ENCODE assay signal across 8 cellular contexts in genomic region chr12:56521209-56521589, GRCh38. TPM values are rescaled to one million over a fixed set of nuclear protein-coding genes. Genes with fewer than 3 reads are reported as not detected.
A peak's percentile ranks its signal among the peaks of the same experiment; 100 is the strongest.
DNase-seq lines count a peak whose midpoint lies in the region; ATAC-seq and TF ChIP-seq lines count a peak whose summit lies in the region.

No MANE protein-coding gene starts in this region.

- peak overlapping the region; percentile 86 for H3K4me3 ChIP-seq in astrocyte of the spinal cord (ENCODE audit: low read depth, low read length)
- peak overlapping the region in 1 of 3 donors; percentile 49 for H3K4me3 ChIP-seq in liver (ENCODE audit: low read depth in 1 of 3, low read length in 3 of 3)
- peak overlapping the region in 2 of 3 donors; percentile 2 to 48 for H3K4me3 ChIP-seq in thyroid gland (replicated peaks in 1 of 3)

- peaks cover 29% of the 10 kb centered on the region for H3K4me1 Mint-ChIP-seq in activated CD4-positive, alpha-beta T cell treated with anti-CD3 and anti-CD28 coated beads, Interleukin-2, amount 10 ng/mL, durations not matched to agents 24 days and 14 days

- TF ChIP-seq CTCF in astrocyte of the spinal cord (IDR thresholded peaks at IDR 0.05; ENCODE audit: low read depth, low read length) (no peak), liver (IDR thresholded peaks at IDR 0.05; ENCODE audit: low read depth, low read length, missing input control) (no peak), thyroid gland (IDR thresholded peaks at IDR 0.05) (no peak)

- ATAC-seq in HG02870 (IDR thresholded peaks at IDR 0.05; ENCODE audit: unreplicated experiment) = no peak

- H3K27me3 ChIP-seq in liver (ENCODE audit: control insufficient read depth in 4 of 4, insufficient read depth in 4 of 4, low read length in 3 of 4) = no peaks in the 10 kb centered on the region
- no peaks in the 10 kb centered on the region for H3K27me3 ChIP-seq in thyroid gland

- intact Hi-C loops in activated CD4-positive, alpha-beta T cell treated with anti-CD3 and anti-CD28 coated beads, Interleukin-2, amount 10 ng/mL, durations not matched to agents 24 days and 14 days (cut with micrococcal nuclease) = loop anchor here (2.0 kb wide), 1 partner anchor 108 kb away; no protein-coding TSS in a partner anchor
- intact Hi-C loops in thyroid gland (cut with DNase I) = no loop called here

- H3K9me3 Mint-ChIP-seq in activated CD4-positive, alpha-beta T cell treated with anti-CD3 and anti-CD28 coated beads, Interleukin-2, amount 10 ng/mL, durations not matched to agents 24 days and 14 days = no peaks in the 10 kb centered on the region

- H3K4me3 Mint-ChIP-seq in activated CD4-positive, alpha-beta T cell treated with anti-CD3 and anti-CD28 coated beads, Interleukin-2, amount 10 ng/mL, durations not matched to agents 24 days and 14 days = peak overlapping the region; percentile 93

- H3K27ac ChIP-seq in liver (ENCODE audit: low read depth in 1 of 2, low read length in 2 of 2) (peak overlapping the region; percentile 5 to 68), thyroid gland (peak overlapping the region; percentile 86 to 96 (median 93))

- H3K4me1 ChIP-seq in liver (ENCODE audit: control insufficient read depth in 4 of 4, insufficient read depth in 4 of 4, low read length in 3 of 4) = peaks cover 0 to 3% (median 0%) of the 10 kb centered on the region in 4 donors
- H3K4me1 ChIP-seq in thyroid gland = peaks cover 44 to 70% of the 10 kb centered on the region in 2 donors

- peak overlapping the region; percentile 75 for H3K27ac Mint-ChIP-seq in activated CD4-positive, alpha-beta T cell treated with anti-CD3 and anti-CD28 coated beads, Interleukin-2, amount 10 ng/mL, durations not matched to agents 24 days and 14 days

- H3K9me3 ChIP-seq in liver (ENCODE audit: control insufficient read depth in 4 of 4, low read length in 3 of 4) (no peaks in the 10 kb centered on the region), thyroid gland (no peaks in the 10 kb centered on the region)

- 56% methylated on average over 8 of the region's 8 CpGs for WGBS in liver
- WGBS in thyroid gland, 2 donors = 55 to 64% methylated on average over 8 of the region's 8 CpGs

- H3K9ac ChIP-seq in liver (ENCODE audit: low read depth in 1 of 2, low read length in 2 of 2) = peak overlapping the region in 1 of 2 donors; percentile 76

- H3K36me3 ChIP-seq in liver (ENCODE audit: control insufficient read depth in 4 of 4, insufficient read depth in 3 of 4, low read depth in 1 of 4, low read length in 3 of 4) (no peaks in the 10 kb centered on the region), thyroid gland (no peaks in the 10 kb centered on the region)

- DNase-seq in activated CD4-positive, alpha-beta T cell treated with anti-CD3 and anti-CD28 coated beads, Interleukin-2, amount 10 ng/mL, durations not matched to agents 24 days and 14 days = no peak
- no peak for DNase-seq in activated CD4-positive, alpha-beta T cell treated with anti-CD3 and anti-CD28 coated beads, Interleukin-2, amount 50 U/mL, for 48 hours
- DNase-seq in astrocyte of the spinal cord (ENCODE audit: low read depth, low spot score) (no peak), thyroid gland (peak; percentile 40 to 50), pons (ENCODE audit: low spot score) (no peak)
- no peak for DNase-seq in activated effector memory CD4-positive, alpha-beta T cell treated with Interleukin-2 at 50 U/mL for 16 hours

- no peak for TF ChIP-seq POLR2A in thyroid gland (IDR thresholded peaks at IDR 0.05)

- H3K27me3 Mint-ChIP-seq in activated CD4-positive, alpha-beta T cell treated with anti-CD3 and anti-CD28 coated beads, Interleukin-2, amount 10 ng/mL, durations not matched to agents 24 days and 14 days = no peaks in the 10 kb centered on the region

- no peaks in the 10 kb centered on the region for H3K36me3 Mint-ChIP-seq in activated CD4-positive, alpha-beta T cell treated with anti-CD3 and anti-CD28 coated beads, Interleukin-2, amount 10 ng/mL, durations not matched to agents 24 days and 14 days (ENCODE audit: low read depth)

- in situ Hi-C loops in astrocyte of the spinal cord (cut with HindIII; ENCODE audit: low sequenced_read_pairs) = no loop called here

- TF ChIP-seq RAD21 in liver (IDR thresholded peaks at IDR 0.05) = no peak

TF ChIP-seq in liver, 16 proteins besides CTCF, POLR2A, EP300 and RAD21:
- TF ChIP-seq HNF4A (conservative IDR thresholded peaks at IDR 0.05) (no peak), TAF1 (conservative IDR thresholded peaks at IDR 0.05) (no peak), MAX (IDR thresholded peaks at IDR 0.05) (no peak), FOXA1 (IDR thresholded peaks at IDR 0.05) (no peak), REST (IDR thresholded peaks at IDR 0.05) (no peak), RXRA (IDR thresholded peaks at IDR 0.05) (no peak), ATF3 (IDR thresholded peaks at IDR 0.05) (no peak), GABPA (IDR thresholded peaks at IDR 0.05 in 1 of 2, conservative IDR thresholded peaks at IDR 0.05 in 1 of 2) (no peak), FOXA2 (IDR thresholded peaks at IDR 0.05) (no peak), YY1 (IDR thresholded peaks at IDR 0.05) (no peak), SP1 (IDR thresholded peaks at IDR 0.05) (no peak), HNF4G (IDR thresholded peaks at IDR 0.05) (no peak), EGR1 (IDR thresholded peaks at IDR 0.05; ENCODE audit: low read depth in 2 of 2) (no peak), JUND (IDR thresholded peaks at IDR 0.05) (no peak), NR2F2 (IDR thresholded peaks at IDR 0.05) (no peak), ZBTB33 (IDR thresholded peaks at IDR 0.05) (no peak)

RNA-seq across cellular contexts. Expression of gene RBMS2, which starts 0.4 kb away (rescaled TPM):
- total RNA-seq in activated CD4-positive, alpha-beta T cell treated with anti-CD3 and anti-CD28 coated beads, Interleukin-2, amount 10 ng/mL, durations not matched to agents 24 days and 14 days = 4.1 and 5.8 TPM in 2 replicates
- total RNA-seq in liver = 1 to 10 TPM; 2.3 to 3.8 TPM
- 1 to 10 TPM; 1.2 to 1.3 TPM for polyA plus RNA-seq in liver
- 10 to 100 TPM; 39.8 to 58.3 (median 50.2) TPM for total RNA-seq in thyroid gland

RNA-seq across cellular contexts. Expression of gene GLS2, which starts 33.2 kb away (rescaled TPM):
- 1.9 and 2.4 TPM in 2 replicates for total RNA-seq in activated CD4-positive, alpha-beta T cell treated with anti-CD3 and anti-CD28 coated beads, Interleukin-2, amount 10 ng/mL, durations not matched to agents 24 days and 14 days
- total RNA-seq in liver (10 to 100 TPM; 42.2 to 53.8 TPM), thyroid gland (1 to 10 TPM; 1.8 to 4.2 (median 2.7) TPM)
- 10 to 100 TPM; 28.0 to 53.7 TPM for polyA plus RNA-seq in liver

RNA-seq across cellular contexts. Expression of gene SPRYD4, which starts 52.8 kb away (rescaled TPM):
- total RNA-seq in activated CD4-positive, alpha-beta T cell treated with anti-CD3 and anti-CD28 coated beads, Interleukin-2, amount 10 ng/mL, durations not matched to agents 24 days and 14 days = 5.2 and 5.5 TPM in 2 replicates
- total RNA-seq in liver (1 to 10 TPM; 3.8 to 7.6 TPM), thyroid gland (1 to 10 TPM; 2.8 to 4.6 (median 4.3) TPM)
- polyA plus RNA-seq in liver = 10 to 100 TPM in 1 of 2 donors, 1 to 10 TPM in 1; 7.7 to 13.0 TPM

Comparison
In these comparisons a context has a peak if more than half of its experiments do, and no peak if none do; other contexts are left out.
1. DNase-seq: peak in thyroid gland (2 of 2); none in activated CD4-positive, alpha-beta T cell treated with anti-CD3 and anti-CD28 coated beads, Interleukin-2, amount 10 ng/mL, durations not matched to agents 24 days and 14 days (single experiment), activated CD4-positive, alpha-beta T cell treated with anti-CD3 and anti-CD28 coated beads, Interleukin-2, amount 50 U/mL, for 48 hours (0 of 2), astrocyte of the spinal cord (single experiment), pons (single experiment) and activated effector memory CD4-positive, alpha-beta T cell treated with Interleukin-2 at 50 U/mL for 16 hours (single experiment).
2. RNA of gene GLS2, which starts 33.2 kb away (total RNA-seq): 42.2 to 53.8 TPM in liver; 1.8 to 4.2 TPM in thyroid gland and 1.9 to 2.4 TPM in activated CD4-positive, alpha-beta T cell treated with anti-CD3 and anti-CD28 coated beads, Interleukin-2, amount 10 ng/mL, durations not matched to agents 24 days and 14 days; every median in the first group is over 4 times any median in the second.